Comparison of ENCODE assay signal across 1 cellular context in genomic region chr16:75273054-75273925, GRCh38.
TF ChIP-seq lines count a peak whose summit lies in the region.

No MANE protein-coding gene starts in this region.

TF ChIP-seq in HCT116, 20 proteins besides CTCF, POLR2A, EP300 and RAD21 (continued from another document):
- no peak for TF ChIP-seq REST (IDR thresholded peaks at IDR 0.05; ENCODE audit: low read depth)
- TF ChIP-seq CEBPB (IDR thresholded peaks at IDR 0.05; ENCODE audit: low read depth) = no peak
